In genomic region chr2:140316345-140316744, GRCh38 we compare ENCODE assay signal across 6 cellular contexts.
"Had no signal": no experiment of that assay in that cellular context is flagged by ENCODE, and none has a peak within 500 bp of the region (broad histone marks: within the 10 kb centered on the region; RNA-seq: fewer than 3 reads in every experiment).

No MANE protein-coding gene starts in this region.

- ATAC-seq: K562 had no signal

- FAIRE-seq: HTR-8/SVneo, K562 had no signal

- H3K27ac ChIP-seq: HL-60 had no signal

- H3K4me3 ChIP-seq: K562 had no signal

- DNase-seq: IMR-90, KBM-7, KG1 had no signal
